In genomic region chr9:90057361-90057760, GRCh38 we compare ENCODE assay signal across 24 cellular contexts.
"Had no signal": no experiment of that assay in that cellular context is flagged by ENCODE, and none has a peak within 500 bp of the region (broad histone marks: within the 10 kb centered on the region; RNA-seq: fewer than 3 reads in every experiment).

No MANE protein-coding gene starts in this region.

- DNase-seq: colonic mucosa; cortex of kidney; dermis blood vessel endothelial cell; dorsolateral prefrontal cortex; effector CD4-positive, alpha-beta T cell; effector CD8-positive, alpha-beta T cell; effector memory CD4-positive, alpha-beta T cell; effector memory CD8-positive, alpha-beta T cell; endodermal cell; erythroblast; esophagus squamous epithelium; foreskin fibroblast; foreskin keratinocyte; foreskin melanocyte; gastrocnemius medialis; glutamatergic neuron; head of caudate nucleus; heart left ventricle; heart right ventricle had no signal

- ATAC-seq: effector memory CD8-positive, alpha-beta T cell; esophagus mucosa; foreskin keratinocyte; gastrocnemius medialis; gastroesophageal sphincter; heart left ventricle; heart right ventricle had no signal

- H3K9me3 Mint-ChIP-seq: effector memory CD8-positive, alpha-beta T cell had no signal

- H3K4me1 ChIP-seq: colonic mucosa, foreskin keratinocyte, gastrocnemius medialis, heart left ventricle had no signal

- H3K4me3 ChIP-seq: colonic mucosa, coronary artery, dorsolateral prefrontal cortex, esophagus squamous epithelium, gastrocnemius medialis, gastroesophageal sphincter, heart left ventricle, heart right ventricle had no signal

- H3K4me1 Mint-ChIP-seq: endodermal cell had no signal

- H3K27ac ChIP-seq: colonic mucosa, coronary artery, dorsolateral prefrontal cortex, epithelial cell of prostate, esophagus squamous epithelium, foreskin keratinocyte, gastrocnemius medialis, gastroesophageal sphincter, heart left ventricle, heart right ventricle had no signal

- H3K9me3 ChIP-seq: colonic mucosa, esophagus squamous epithelium, gastrocnemius medialis, gastroesophageal sphincter, heart left ventricle, heart right ventricle had no signal

- H3K36me3 ChIP-seq: colonic mucosa, esophagus squamous epithelium, gastrocnemius medialis, gastroesophageal sphincter, heart left ventricle, heart right ventricle had no signal

- H3K4me3 Mint-ChIP-seq: dendritic cell treated with granulocyte-macrophage colony-stimulating factor and Interleukin-4, amounts not matched to agents 40 ng/mL and 50 ng/mL, for 4 days; effector memory CD8-positive, alpha-beta T cell; endodermal cell had no signal

- H3K27me3 ChIP-seq: colonic mucosa, gastrocnemius medialis, gastroesophageal sphincter, heart left ventricle, heart right ventricle had no signal

- H3K27ac Mint-ChIP-seq: dendritic cell treated with granulocyte-macrophage colony-stimulating factor and Interleukin-4, amounts not matched to agents 40 ng/mL and 50 ng/mL, for 4 days; effector memory CD8-positive, alpha-beta T cell; endodermal cell had no signal
